ENCODE assay signal across 1 cellular context in the genomic region with DNA sequence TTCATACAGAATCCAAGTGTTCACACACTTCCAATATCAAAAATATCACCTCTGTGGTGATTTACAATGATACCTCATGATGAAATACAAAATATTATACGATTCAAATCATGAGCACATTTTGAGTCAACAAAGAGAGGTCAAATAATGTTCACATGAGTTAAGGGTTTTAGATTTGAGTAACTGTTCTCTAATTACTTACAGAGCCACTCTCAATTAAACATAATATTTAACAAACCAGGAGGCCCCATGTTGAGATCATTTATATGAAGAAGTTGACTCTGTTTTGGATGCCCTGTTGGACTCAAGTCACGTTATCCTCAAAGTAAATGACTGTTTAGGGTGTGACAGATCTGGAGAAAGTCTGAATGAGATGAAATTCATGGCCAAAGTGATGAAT.
TF ChIP-seq lines count a peak whose summit lies in the region.

No MANE protein-coding gene starts in this region.

TF ChIP-seq in GM12878, 131 proteins besides CTCF, POLR2A, EP300 and RAD21 (continued from another document):
- TF ChIP-seq, protein P1, sequence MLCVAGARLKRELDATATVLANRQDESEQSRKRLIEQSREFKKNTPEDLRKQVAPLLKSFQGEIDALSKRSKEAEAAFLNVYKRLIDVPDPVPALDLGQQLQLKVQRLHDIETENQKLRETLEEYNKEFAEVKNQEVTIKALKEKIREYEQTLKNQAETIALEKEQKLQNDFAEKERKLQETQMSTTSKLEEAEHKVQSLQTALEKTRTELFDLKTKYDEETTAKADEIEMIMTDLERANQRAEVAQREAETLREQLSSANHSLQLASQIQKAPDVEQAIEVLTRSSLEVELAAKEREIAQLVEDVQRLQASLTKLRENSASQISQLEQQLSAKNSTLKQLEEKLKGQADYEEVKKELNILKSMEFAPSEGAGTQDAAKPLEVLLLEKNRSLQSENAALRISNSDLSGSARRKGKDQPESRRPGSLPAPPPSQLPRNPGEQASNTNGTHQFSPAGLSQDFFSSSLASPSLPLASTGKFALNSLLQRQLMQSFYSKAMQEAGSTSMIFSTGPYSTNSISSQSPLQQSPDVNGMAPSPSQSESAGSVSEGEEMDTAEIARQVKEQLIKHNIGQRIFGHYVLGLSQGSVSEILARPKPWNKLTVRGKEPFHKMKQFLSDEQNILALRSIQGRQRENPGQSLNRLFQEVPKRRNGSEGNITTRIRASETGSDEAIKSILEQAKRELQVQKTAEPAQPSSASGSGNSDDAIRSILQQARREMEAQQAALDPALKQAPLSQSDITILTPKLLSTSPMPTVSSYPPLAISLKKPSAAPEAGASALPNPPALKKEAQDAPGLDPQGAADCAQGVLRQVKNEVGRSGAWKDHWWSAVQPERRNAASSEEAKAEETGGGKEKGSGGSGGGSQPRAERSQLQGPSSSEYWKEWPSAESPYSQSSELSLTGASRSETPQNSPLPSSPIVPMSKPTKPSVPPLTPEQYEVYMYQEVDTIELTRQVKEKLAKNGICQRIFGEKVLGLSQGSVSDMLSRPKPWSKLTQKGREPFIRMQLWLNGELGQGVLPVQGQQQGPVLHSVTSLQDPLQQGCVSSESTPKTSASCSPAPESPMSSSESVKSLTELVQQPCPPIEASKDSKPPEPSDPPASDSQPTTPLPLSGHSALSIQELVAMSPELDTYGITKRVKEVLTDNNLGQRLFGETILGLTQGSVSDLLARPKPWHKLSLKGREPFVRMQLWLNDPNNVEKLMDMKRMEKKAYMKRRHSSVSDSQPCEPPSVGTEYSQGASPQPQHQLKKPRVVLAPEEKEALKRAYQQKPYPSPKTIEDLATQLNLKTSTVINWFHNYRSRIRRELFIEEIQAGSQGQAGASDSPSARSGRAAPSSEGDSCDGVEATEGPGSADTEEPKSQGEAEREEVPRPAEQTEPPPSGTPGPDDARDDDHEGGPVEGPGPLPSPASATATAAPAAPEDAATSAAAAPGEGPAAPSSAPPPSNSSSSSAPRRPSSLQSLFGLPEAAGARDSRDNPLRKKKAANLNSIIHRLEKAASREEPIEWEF (IDR thresholded peaks at IDR 0.05; ENCODE audit: insufficient replicate concordance, low read depth, low read length), result no peak
- peak; percentile 64; the same call in 1 of the 2 replicates for TF ChIP-seq TBL1XR1 (IDR thresholded peaks at IDR 0.05; ENCODE audit: low read depth, low read length)
- TF ChIP-seq, protein P2, sequence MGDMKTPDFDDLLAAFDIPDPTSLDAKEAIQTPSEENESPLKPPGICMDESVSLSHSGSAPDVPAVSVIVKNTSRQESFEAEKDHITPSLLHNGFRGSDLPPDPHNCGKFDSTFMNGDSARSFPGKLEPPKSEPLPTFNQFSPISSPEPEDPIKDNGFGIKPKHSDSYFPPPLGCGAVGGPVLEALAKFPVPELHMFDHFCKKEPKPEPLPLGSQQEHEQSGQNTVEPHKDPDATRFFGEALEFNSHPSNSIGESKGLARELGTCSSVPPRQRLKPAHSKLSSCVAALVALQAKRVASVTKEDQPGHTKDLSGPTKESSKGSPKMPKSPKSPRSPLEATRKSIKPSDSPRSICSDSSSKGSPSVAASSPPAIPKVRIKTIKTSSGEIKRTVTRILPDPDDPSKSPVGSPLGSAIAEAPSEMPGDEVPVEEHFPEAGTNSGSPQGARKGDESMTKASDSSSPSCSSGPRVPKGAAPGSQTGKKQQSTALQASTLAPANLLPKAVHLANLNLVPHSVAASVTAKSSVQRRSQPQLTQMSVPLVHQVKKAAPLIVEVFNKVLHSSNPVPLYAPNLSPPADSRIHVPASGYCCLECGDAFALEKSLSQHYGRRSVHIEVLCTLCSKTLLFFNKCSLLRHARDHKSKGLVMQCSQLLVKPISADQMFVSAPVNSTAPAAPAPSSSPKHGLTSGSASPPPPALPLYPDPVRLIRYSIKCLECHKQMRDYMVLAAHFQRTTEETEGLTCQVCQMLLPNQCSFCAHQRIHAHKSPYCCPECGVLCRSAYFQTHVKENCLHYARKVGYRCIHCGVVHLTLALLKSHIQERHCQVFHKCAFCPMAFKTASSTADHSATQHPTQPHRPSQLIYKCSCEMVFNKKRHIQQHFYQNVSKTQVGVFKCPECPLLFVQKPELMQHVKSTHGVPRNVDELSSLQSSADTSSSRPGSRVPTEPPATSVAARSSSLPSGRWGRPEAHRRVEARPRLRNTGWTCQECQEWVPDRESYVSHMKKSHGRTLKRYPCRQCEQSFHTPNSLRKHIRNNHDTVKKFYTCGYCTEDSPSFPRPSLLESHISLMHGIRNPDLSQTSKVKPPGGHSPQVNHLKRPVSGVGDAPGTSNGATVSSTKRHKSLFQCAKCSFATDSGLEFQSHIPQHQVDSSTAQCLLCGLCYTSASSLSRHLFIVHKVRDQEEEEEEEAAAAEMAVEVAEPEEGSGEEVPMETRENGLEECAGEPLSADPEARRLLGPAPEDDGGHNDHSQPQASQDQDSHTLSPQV (IDR thresholded peaks at IDR 0.05), result no peak
